8 cellular contexts compared by ENCODE assay signal in the genomic region with DNA sequence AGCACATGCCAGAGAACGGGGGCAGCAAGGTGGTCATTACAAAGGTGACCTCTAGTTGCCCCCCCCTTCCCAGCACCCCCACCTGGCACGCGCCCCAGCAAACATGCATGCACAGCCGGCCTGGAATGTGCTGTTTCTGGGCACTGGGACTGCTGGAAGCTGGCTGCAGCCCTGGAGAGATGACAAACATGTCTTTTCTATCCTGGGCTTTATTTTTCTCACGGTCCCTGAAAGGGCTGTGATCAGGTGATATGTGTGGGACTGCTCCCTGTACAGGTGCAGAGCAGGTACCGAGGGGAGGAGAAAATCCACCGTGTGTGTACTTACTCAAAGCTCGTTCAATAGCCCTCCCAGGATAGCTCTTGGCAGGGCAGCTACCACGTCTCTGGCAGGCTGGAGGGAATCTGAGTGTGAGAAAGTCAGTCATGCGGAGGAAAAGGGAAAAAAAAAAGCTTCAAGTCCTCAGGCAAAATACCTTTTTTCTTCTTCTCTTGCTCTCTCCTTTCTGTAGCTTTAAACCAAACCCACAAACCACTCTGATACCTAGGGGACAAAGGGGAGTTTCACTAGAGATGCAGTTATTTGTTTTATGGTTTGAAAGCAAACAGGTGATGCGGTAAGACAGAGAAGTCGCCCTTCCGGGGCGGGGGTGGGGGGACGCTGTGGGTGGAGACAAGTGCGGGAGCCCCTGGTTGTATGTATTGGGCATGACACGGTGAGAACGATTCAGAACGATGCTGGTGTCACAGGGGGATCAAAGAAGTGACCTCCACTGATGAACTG. TPM values are rescaled to one million over a fixed set of nuclear protein-coding genes. Genes with fewer than 3 reads are reported as not detected.
DNase-seq lines count a peak whose midpoint lies in the region; ATAC-seq, FAIRE-seq and TF ChIP-seq lines count a peak whose summit lies in the region.

No MANE protein-coding gene starts in this region.

- TF ChIP-seq RAD21 in liver (IDR thresholded peaks at IDR 0.05) = peak; percentile 24 to 58

- no peak overlapping the region for H3K27ac ChIP-seq in DOHH2 (ENCODE audit: low read depth, low read length)
- peak overlapping the region; percentile 86 for H3K27ac ChIP-seq in OCI-LY7 (ENCODE audit: low read depth, low read length, poor library complexity, severe bottlenecking)
- H3K27ac ChIP-seq in liver (ENCODE audit: low read depth in 1 of 2, low read length in 2 of 2) = peak overlapping the region; percentile 89 to 97

- H3K36me3 ChIP-seq in DOHH2 (ENCODE audit: control insufficient read depth, low read length) = peaks cover 20% of the 10 kb centered on the region
- no peaks in the 10 kb centered on the region for H3K36me3 ChIP-seq in OCI-LY7 (ENCODE audit: insufficient read depth, low read length)
- H3K36me3 ChIP-seq in liver (ENCODE audit: control insufficient read depth in 4 of 4, insufficient read depth in 3 of 4, low read depth in 1 of 4, low read length in 3 of 4) = no peaks in the 10 kb centered on the region

- POLR2A ChIA-PET in OCI-LY7 (lab: Charles Lee) = interaction anchor here (0.7 to 9.0 kb wide), 16 partner anchors 11 to 392 kb away, joined by 3 to 172 read pairs (median 3); no protein-coding TSS in a partner anchor

- ATAC-seq in GM19438 (IDR thresholded peaks at IDR 0.05; ENCODE audit: low read depth, unreplicated experiment) (peak; percentile 53), HG03457 (IDR thresholded peaks at IDR 0.05; ENCODE audit: unreplicated experiment) (peak; percentile 44)

- no peak overlapping the region; the same call in 1 of the 2 replicates for H2AFZ ChIP-seq in OCI-LY7 (ENCODE audit: low read length)

- H4K20me1 ChIP-seq in DOHH2 (ENCODE audit: control insufficient read depth, insufficient read depth, low read depth, low read length) = no peaks in the 10 kb centered on the region
- no peaks in the 10 kb centered on the region for H4K20me1 ChIP-seq in OCI-LY7 (ENCODE audit: insufficient read depth, low read length)

- peaks cover 21% of the 10 kb centered on the region for H3F3A ChIP-seq in DOHH2 (ENCODE audit: control insufficient read depth, insufficient read depth)

- DNase-seq in OCI-LY7 (ENCODE audit: low spot score) (peak; percentile 83), D721Med (ENCODE audit: insufficient read length, low spot score) (no peak), A172 (ENCODE audit: low spot score) (no peak)
- no peak for DNase-seq in NK-92 treated with Interleukin-12 subunit alpha and Interleukin-12 subunit beta, amount 100 ng/mL, for 24 hours (lab: John Stamatoyannopoulos, UW)

- WGBS in liver = 23% methylated on average over 19 of the region's 19 CpGs

- H3K9ac ChIP-seq in liver (ENCODE audit: low read depth in 1 of 2, low read length in 2 of 2) = peak overlapping the region; percentile 75 to 95

- TF ChIP-seq CTCF in DOHH2 (IDR thresholded peaks at IDR 0.05; ENCODE audit: low read depth, low read length, poor library complexity, severe bottlenecking) (no peak), OCI-LY7 (conservative IDR thresholded peaks at IDR 0.05; ENCODE audit: low read length) (no peak), liver (IDR thresholded peaks at IDR 0.05; ENCODE audit: low read depth, low read length, missing input control) (no peak), D721Med (IDR thresholded peaks at IDR 0.05; ENCODE audit: insufficient read depth, missing control alignments) (no peak)

- peaks cover 41% of the 10 kb centered on the region for H3K4me1 ChIP-seq in DOHH2 (ENCODE audit: control insufficient read depth, low read length)
- H3K4me1 ChIP-seq in OCI-LY7 (ENCODE audit: insufficient read depth, low read length, poor library complexity, severe bottlenecking) = peaks cover 48% of the 10 kb centered on the region
- peaks cover 17 to 45% (median 29%) of the 10 kb centered on the region in 4 donors for H3K4me1 ChIP-seq in liver (ENCODE audit: control insufficient read depth in 4 of 4, insufficient read depth in 4 of 4, low read length in 3 of 4)

- H3K9me2 ChIP-seq in DOHH2 (replicated peaks; ENCODE audit: control insufficient read depth, low read length) (no peaks in the 10 kb centered on the region), OCI-LY7 (ENCODE audit: insufficient read depth, low read length) (no peaks in the 10 kb centered on the region)

- CTCF ChIA-PET in OCI-LY7 (lab: Charles Lee; ENCODE audit: unreplicated experiment) = interaction anchor here (0.7 to 1.3 kb wide), 4 partner anchors 22 to 234 kb away, joined by 3 to 5 read pairs (median 3); no protein-coding TSS in a partner anchor

- H3K27me3 ChIP-seq in DOHH2 (ENCODE audit: control insufficient read depth, low read length) (no peaks in the 10 kb centered on the region), liver (ENCODE audit: control insufficient read depth in 4 of 4, insufficient read depth in 4 of 4, low read length in 3 of 4) (no peaks in the 10 kb centered on the region)

- H3K9me3 ChIP-seq in DOHH2 (ENCODE audit: control insufficient read depth, insufficient read depth, low read length) (no peaks in the 10 kb centered on the region), OCI-LY7 (ENCODE audit: low read length) (no peaks in the 10 kb centered on the region), liver (ENCODE audit: control insufficient read depth in 4 of 4, low read length in 3 of 4) (no peaks in the 10 kb centered on the region)

- H3K4me3 ChIP-seq in DOHH2 (ENCODE audit: low read length) (no peak overlapping the region), OCI-LY7 (ENCODE audit: low read depth, low read length, poor library complexity, severe bottlenecking) (peak overlapping the region; percentile 54), liver (ENCODE audit: low read depth in 1 of 3, low read length in 3 of 3) (peak overlapping the region; percentile 40 to 69 (median 63))

- H3K79me2 ChIP-seq in DOHH2 (ENCODE audit: control insufficient read depth, low read length) = peaks cover 14% of the 10 kb centered on the region
- peaks cover 7% of the 10 kb centered on the region; the same call in 1 of the 2 replicates for H3K79me2 ChIP-seq in OCI-LY7 (ENCODE audit: insufficient read depth, low read depth, low read length)

- intact Hi-C loops in OCI-LY7 (cut with micrococcal nuclease; ENCODE audit: unreplicated experiment) = loop anchor here (1.0 kb wide), 2 partner anchors 27 to 47 kb away; no protein-coding TSS in a partner anchor

- BruUV-seq in OCI-LY7 (replicated peaks; lab: Mats Ljungman, UMichigan) = no TSS peak

- peak overlapping the region; percentile 21 for H3K4me2 ChIP-seq in DOHH2 (ENCODE audit: low read length)
- H3K4me2 ChIP-seq in OCI-LY7 (ENCODE audit: low read length) = peak overlapping the region; percentile 69

- FAIRE-seq in D721Med (lab: Jason Lieb, UNC) = no peak

TF ChIP-seq in liver, 16 proteins besides CTCF, POLR2A, EP300 and RAD21 (continues in another document):
- peak; percentile 38 to 67 for TF ChIP-seq RXRA (IDR thresholded peaks at IDR 0.05)
- TF ChIP-seq HNF4G (IDR thresholded peaks at IDR 0.05) = no peak
- TF ChIP-seq GABPA (IDR thresholded peaks at IDR 0.05 in 1 of 2, conservative IDR thresholded peaks at IDR 0.05 in 1 of 2) = no peak
- TF ChIP-seq SP1 (IDR thresholded peaks at IDR 0.05) = peak; percentile 77
- no peak for TF ChIP-seq JUND (IDR thresholded peaks at IDR 0.05)
- TF ChIP-seq, protein P1, sequence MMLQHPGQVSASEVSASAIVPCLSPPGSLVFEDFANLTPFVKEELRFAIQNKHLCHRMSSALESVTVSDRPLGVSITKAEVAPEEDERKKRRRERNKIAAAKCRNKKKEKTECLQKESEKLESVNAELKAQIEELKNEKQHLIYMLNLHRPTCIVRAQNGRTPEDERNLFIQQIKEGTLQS (IDR thresholded peaks at IDR 0.05) = no peak
- TF ChIP-seq EGR1 (IDR thresholded peaks at IDR 0.05; ENCODE audit: low read depth in 2 of 2) = peak in 1 of 2 donors; percentile 70
- no peak for TF ChIP-seq FOXA2 (IDR thresholded peaks at IDR 0.05)
- TF ChIP-seq REST (IDR thresholded peaks at IDR 0.05) = peak; percentile 66
- peak; percentile 41 for TF ChIP-seq MAX (IDR thresholded peaks at IDR 0.05)
- peak; percentile 64 to 70 for TF ChIP-seq HNF4A (conservative IDR thresholded peaks at IDR 0.05)
- TF ChIP-seq FOXA1 (IDR thresholded peaks at IDR 0.05) = peak; percentile 23
- peak; percentile 76 for TF ChIP-seq TAF1 (conservative IDR thresholded peaks at IDR 0.05)
- TF ChIP-seq YY1 (IDR thresholded peaks at IDR 0.05) = no peak

RNA-seq across cellular contexts. Expression of gene HES1, which starts 5.0 kb away (rescaled TPM):
- total RNA-seq in OCI-LY7 (2014; rRNA removed; shearing (Covaris generic)) = 0.72 and 1.1 TPM in 2 replicates
- total RNA-seq in OCI-LY7 (2022) (3.0 and 3.4 TPM in 2 replicates), liver (1 to 10 TPM; 5.3 to 6.8 TPM)
- 10 to 100 TPM; 11.2 to 12.5 TPM for polyA plus RNA-seq in liver
- 3.1 and 4.5 TPM in 2 replicates for total RNA-seq in A172 (2014; rRNA removed; shearing (Covaris generic))
